Comparison of ENCODE assay signal across 8 cellular contexts in genomic region chr11:695606-696381, GRCh38. TPM values are rescaled to one million over a fixed set of nuclear protein-coding genes. Genes with fewer than 3 reads are reported as not detected.
DNase-seq lines count a peak whose midpoint lies in the region; ATAC-seq and TF ChIP-seq lines count a peak whose summit lies in the region.

TMEM80 (plus strand) TSS chr11:695816; CDS start chr11:695828, 12 bp downstream.

- intact Hi-C loops in PC-3 (cut with micrococcal nuclease), result loop anchor here (1.0 kb wide), 1 partner anchor 33 kb away; no protein-coding TSS in a partner anchor

- DNase-seq in DMS 273 treated with DMSO at 0.1 percent for 48 hours (lab: John Stamatoyannopoulos, UW), result peak; percentile 59
- peak; percentile 98 for DNase-seq in PC-3
- DNase-seq in activated T-cell treated with anti-CD3 and anti-CD28 coated beads, Interleukin-2, amount 50 U/mL, for 4 hours, result peak; percentile 91
- DNase-seq in stimulated activated CD8-positive, alpha-beta memory T cell treated with anti-CD3 and anti-CD28 coated beads, Interleukin-7, amount 100 ng/mL, for 24 hours (ENCODE audit: low read depth), result peak; percentile 95

- H3K4me2 ChIP-seq in PC-3 (ENCODE audit: low read length), result peak within 1 kb of the TSS; percentile 83

- peak within 1 kb of the TSS; percentile 85 for H2AFZ ChIP-seq in PC-3 (ENCODE audit: low read length)

- H3K9me2 ChIP-seq in PC-3 (replicated peaks; ENCODE audit: low read length), result no peaks in the 10 kb centered on the region

- H3K4me1 ChIP-seq in PC-3 (ENCODE audit: insufficient read depth, low read length), result peaks cover 35% of the 10 kb centered on the region
- H3K4me1 ChIP-seq in muscle layer of colon (ENCODE audit: insufficient read depth, low read length), result peaks cover 30% of the 10 kb centered on the region

- POLR2A ChIA-PET in PC-3 (lab: Charles Lee; ENCODE audit: unreplicated experiment), result interaction anchor here (0.5 to 1.0 kb wide), 2 partner anchors 67 to 81 kb away, joined by 3 to 16 read pairs; partner anchors contain the start of gene GATD1

- TSS peak; percentile 56 for BruUV-seq in PC-3 (replicated peaks; lab: Mats Ljungman, UMichigan)

- H3K79me2 ChIP-seq in PC-3 (ENCODE audit: low read length), result peaks cover 71% of the 10 kb centered on the region

- no peaks in the 10 kb centered on the region for H3K9me3 Mint-ChIP-seq in activated T-cell treated with anti-CD3 and anti-CD28 coated beads, Interleukin-2, amount 50 U/mL, for 4 hours

- H3K4me3 Mint-ChIP-seq in activated T-cell treated with anti-CD3 and anti-CD28 coated beads, Interleukin-2, amount 50 U/mL, for 4 hours, result peak within 1 kb of the TSS; percentile 86

- H3K27me3 Mint-ChIP-seq in activated T-cell treated with anti-CD3 and anti-CD28 coated beads, Interleukin-2, amount 50 U/mL, for 4 hours (ENCODE audit: low read depth), result no peaks in the 10 kb centered on the region

- H4K20me1 ChIP-seq in PC-3 (ENCODE audit: low read length), result no peaks in the 10 kb centered on the region

- H3K36me3 Mint-ChIP-seq in activated T-cell treated with anti-CD3 and anti-CD28 coated beads, Interleukin-2, amount 50 U/mL, for 4 hours (ENCODE audit: insufficient read depth), result peaks cover 3% of the 10 kb centered on the region

- no peak for TF ChIP-seq CTCF in PC-3 (conservative IDR thresholded peaks at IDR 0.05; ENCODE audit: low read depth, low read length)

- no peaks in the 10 kb centered on the region for H3K9me3 ChIP-seq in PC-3 (ENCODE audit: low read length)
- H3K9me3 ChIP-seq in muscle layer of colon (ENCODE audit: low read length), result no peaks in the 10 kb centered on the region

- H3K27ac ChIP-seq in PC-3 (ENCODE audit: low read length) (peak within 1 kb of the TSS; percentile 88), muscle layer of colon (ENCODE audit: low read depth, low read length) (peak within 1 kb of the TSS; percentile 98)

- H3K27me3 ChIP-seq in PC-3 (ENCODE audit: low read length) (no peaks in the 10 kb centered on the region), muscle layer of colon (ENCODE audit: control insufficient read depth in 1 of 2, insufficient read depth in 2 of 2, low read length in 2 of 2) (no peaks in the 10 kb centered on the region)

- H3K4me1 Mint-ChIP-seq in activated T-cell treated with anti-CD3 and anti-CD28 coated beads, Interleukin-2, amount 50 U/mL, for 4 hours (ENCODE audit: low read depth), result peaks cover 48% of the 10 kb centered on the region

- peak within 1 kb of the TSS; percentile 86 for H3K4me3 ChIP-seq in PC-3 (ENCODE audit: low read length)
- peak within 1 kb of the TSS; percentile 71 to 84 for H3K4me3 ChIP-seq in muscle layer of colon (ENCODE audit: low read depth in 1 of 2, low read length in 2 of 2)

- no peak for TF ChIP-seq EP300 in Ishikawa (IDR thresholded peaks at IDR 0.05; ENCODE audit: borderline replicate concordance)

- ATAC-seq in GM21529 (IDR thresholded peaks at IDR 0.05; ENCODE audit: unreplicated experiment) (peak; percentile 64), PC-3 (peak; percentile 78), esophagus mucosa (peak; percentile 79)
- peak; percentile 77 to 80 for ATAC-seq in activated T-cell treated with anti-CD3 and anti-CD28 coated beads, Interleukin-2, amount 50 U/mL, for 4 hours

- CTCF ChIA-PET in PC-3 (lab: Charles Lee), result interaction anchor here (1.6 kb wide), 1 partner anchor 32 kb away, joined by 11 read pairs; no protein-coding TSS in a partner anchor

- peaks cover 2% of the 10 kb centered on the region; the same call in 1 of the 2 replicates for H3K36me3 ChIP-seq in PC-3 (ENCODE audit: low read depth, low read length)
- peaks cover 5% of the 10 kb centered on the region for H3K36me3 ChIP-seq in muscle layer of colon (ENCODE audit: insufficient read depth, low read length)

- no peak for TF ChIP-seq RAD21 in Ishikawa (IDR thresholded peaks at IDR 0.05; ENCODE audit: low read depth)

- H3F3A ChIP-seq in PC-3 (ENCODE audit: low read length, unreplicated experiment), result no peaks in the 10 kb centered on the region

- H3K9ac ChIP-seq in PC-3 (ENCODE audit: low read length), result peak within 1 kb of the TSS; percentile 100
- peak within 1 kb of the TSS; percentile 57 for H3K9ac ChIP-seq in muscle layer of colon (ENCODE audit: low read length)

TF ChIP-seq in Ishikawa, 13 proteins besides CTCF, POLR2A, EP300 and RAD21:
- TF ChIP-seq TCF12 (IDR thresholded peaks at IDR 0.05; ENCODE audit: low read depth) (no peak; the same call in 1 of the 2 replicates), USF1 (IDR thresholded peaks at IDR 0.05) (0 out of 2 replicates have a peak, but pooled peaks have one; percentile 19), TAF1 (IDR thresholded peaks at IDR 0.05; ENCODE audit: low read depth) (peak; percentile 95), REST (IDR thresholded peaks at IDR 0.05; ENCODE audit: low read depth) (0 out of 2 replicates have a peak, but pooled peaks have one; percentile 14), NFIC (IDR thresholded peaks at IDR 0.05) (no peak), ZBTB7A (IDR thresholded peaks at IDR 0.05; ENCODE audit: low read depth) (peak; percentile 65; the same call in 1 of the 2 replicates), MAX (IDR thresholded peaks at IDR 0.05) (peak; percentile 73), YY1 (IDR thresholded peaks at IDR 0.05; ENCODE audit: low read depth) (peak; percentile 94)

RNA-seq across cellular contexts. Expression of gene TMEM80, which starts in this region (rescaled TPM):
- total RNA-seq in PC-3 (2014; rRNA removed) (10.8 and 16.2 TPM in 2 replicates), esophagus mucosa (15.7 TPM)
- 1 to 10 TPM; 6.8 to 7.5 (median 7.0) TPM for total RNA-seq in activated T-cell treated with anti-CD3 and anti-CD28 coated beads, Interleukin-2, amount 50 U/mL, for 4 hours

Comparison
In these comparisons a context has a peak if more than half of its experiments do, and no peak if none do; other contexts are left out.
1. Peak in every context shown above with its lines: DNase-seq, ATAC-seq, H3K4me3 ChIP-seq and H3K27ac ChIP-seq.